ENCODE assay signal across 23 cellular contexts in the genomic region with DNA sequence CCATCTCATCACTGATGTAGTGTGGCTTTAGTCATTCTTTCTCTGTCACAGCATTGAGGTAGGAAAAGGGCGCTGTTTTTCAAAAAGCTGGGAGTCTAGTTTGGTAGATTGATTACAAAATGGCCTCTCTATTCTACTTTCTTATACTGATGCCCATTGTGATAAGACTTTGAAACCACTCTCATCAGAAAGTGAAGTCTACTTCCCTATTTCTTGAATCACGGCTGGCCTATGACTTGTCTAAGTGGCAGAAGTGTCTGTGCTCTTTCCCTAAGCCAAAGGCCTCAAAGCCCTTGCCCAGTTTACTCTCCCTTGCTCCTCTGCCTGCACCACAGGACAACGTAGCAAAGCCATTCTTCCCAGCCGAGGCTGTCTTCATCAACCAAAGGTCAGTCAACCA.
DNase-seq lines count a peak whose midpoint lies in the region; ATAC-seq and TF ChIP-seq lines count a peak whose summit lies in the region.
"Had no signal": no experiment of that assay in that cellular context is flagged by ENCODE, and none has a peak within 500 bp of the region (broad histone marks: within the 10 kb centered on the region; RNA-seq: fewer than 3 reads in every experiment).

No MANE protein-coding gene starts in this region.

- H3K9ac ChIP-seq in KMS-11: no peak overlapping the region

- ATAC-seq in GM18502 (IDR thresholded peaks at IDR 0.05; ENCODE audit: poor library complexity, unreplicated experiment): peak; percentile 65
- ATAC-seq in GM21528 (IDR thresholded peaks at IDR 0.05; ENCODE audit: low FRiP score, unreplicated experiment): peak; percentile 44
- peak; percentile 39 for ATAC-seq in memory B cell (ENCODE audit: low read depth)
- ATAC-seq: left lung; naive thymus-derived CD4-positive, alpha-beta T cell had no signal

- no peaks in the 10 kb centered on the region for H3K27me3 ChIP-seq in KMS-11 (ENCODE audit: insufficient read depth, low read depth)
- H3K27me3 ChIP-seq: MG63, ovary, SJSA1 had no signal

- peak overlapping the region; percentile 33; the same call in 1 of the 2 replicates for H3K27ac ChIP-seq in KMS-11
- H3K27ac ChIP-seq in substantia nigra (ENCODE audit: low read depth, low read length, poor library complexity, severe bottlenecking): no peak overlapping the region
- H3K27ac ChIP-seq: left lung, ovary, SJSA1 had no signal

- no peaks in the 10 kb centered on the region for H3K79me2 ChIP-seq in KMS-11 (ENCODE audit: insufficient read depth, low read depth)

- H3K4me1 ChIP-seq in KMS-11 (ENCODE audit: low read depth, poor library complexity, severe bottlenecking): peaks cover 34% of the 10 kb centered on the region
- H3K4me1 ChIP-seq: left lung, SJSA1 had no signal

- H3K36me3 Mint-ChIP-seq in memory B cell: no peaks in the 10 kb centered on the region
- H3K36me3 Mint-ChIP-seq: activated naive CD4-positive, alpha-beta T cell treated with anti-CD3 and anti-CD28 coated beads, Interleukin-2, amount 10 ng/mL, durations not matched to agents 7 days and 5 days had no signal

- no peaks in the 10 kb centered on the region for H4K20me1 ChIP-seq in KMS-11 (ENCODE audit: insufficient read depth)

- peak overlapping the region; percentile 45 for H3K4me2 ChIP-seq in KMS-11

- peaks cover 5% of the 10 kb centered on the region for H3K4me1 Mint-ChIP-seq in memory B cell

- DNase-seq in memory B cell (ENCODE audit: low spot score in 2 of 2) (no peak), substantia nigra (lab: John Stamatoyannopoulos, UW) (no peak), T1000 (lab: John Stamatoyannopoulos, UW) (no peak), cortex of kidney (lab: John Stamatoyannopoulos, UW) (no peak)
- DNase-seq: activated CD4-positive, alpha-beta T cell treated with anti-CD3 and anti-CD28 coated beads for 4 hours; activated naive CD4-positive, alpha-beta T cell treated with anti-CD3 and anti-CD28 coated beads, Interleukin-2, amount 10 ng/mL, durations not matched to agents 7 days and 5 days; amniotic stem cell; C1 segment of cervical spinal cord; Calu3; effector memory CD4-positive, alpha-beta T cell; erythroblast; H9; left lung; MG63; naive thymus-derived CD4-positive, alpha-beta T cell; NCI-H2171; NCI-H510A treated with DMSO at 0.1 percent for 48 hours; ovary had no signal

- no peaks in the 10 kb centered on the region for H3K9me3 Mint-ChIP-seq in memory B cell
- H3K9me3 Mint-ChIP-seq: activated T-helper 1 cell treated with anti-CD3 and anti-CD28 coated beads, Interleukin-12 subunit alpha, Interleukin-12 subunit beta, Interleukin-2, Interleukin-4 antibody, amounts not matched to agents 30 ng/mL and 10 ng/mL and 1 ng/mL, durations not matched to agents 14 hours and 24 hours and 36 hours had no signal

- H2AFZ ChIP-seq in KMS-11 (ENCODE audit: low read depth): no peak overlapping the region

- no peaks in the 10 kb centered on the region for H3K36me3 ChIP-seq in KMS-11 (ENCODE audit: insufficient read depth)
- H3K36me3 ChIP-seq: left lung, MG63, ovary, SJSA1 had no signal

- H3K4me3 Mint-ChIP-seq in memory B cell: no peak overlapping the region
- H3K4me3 Mint-ChIP-seq: activated naive CD4-positive, alpha-beta T cell treated with anti-CD3 and anti-CD28 coated beads, Interleukin-2, amount 10 ng/mL, durations not matched to agents 7 days and 5 days; activated T-helper 1 cell treated with anti-CD3 and anti-CD28 coated beads, Interleukin-12 subunit alpha, Interleukin-12 subunit beta, Interleukin-2, Interleukin-4 antibody, amounts not matched to agents 30 ng/mL and 10 ng/mL and 1 ng/mL, durations not matched to agents 14 hours and 24 hours and 36 hours; H9; naive thymus-derived CD4-positive, alpha-beta T cell had no signal

- no peak for TF ChIP-seq CTCF in KMS-11 (conservative IDR thresholded peaks at IDR 0.05; ENCODE audit: low read depth, low read length)

- H3K27me3 Mint-ChIP-seq in memory B cell: no peaks in the 10 kb centered on the region

- no peak overlapping the region for H3K27ac Mint-ChIP-seq in memory B cell
- H3K27ac Mint-ChIP-seq: activated naive CD4-positive, alpha-beta T cell treated with anti-CD3 and anti-CD28 coated beads, Interleukin-2, amount 10 ng/mL, durations not matched to agents 7 days and 5 days; activated T-helper 1 cell treated with anti-CD3 and anti-CD28 coated beads, Interleukin-12 subunit alpha, Interleukin-12 subunit beta, Interleukin-2, Interleukin-4 antibody, amounts not matched to agents 30 ng/mL and 10 ng/mL and 1 ng/mL, durations not matched to agents 14 hours and 24 hours and 36 hours; H9 had no signal

- no peak overlapping the region for H3K4me3 ChIP-seq in KMS-11 (IDR thresholded peaks at IDR 0.05; ENCODE audit: insufficient read depth, low read depth, low read length)
- H3K4me3 ChIP-seq: left lung, MG63, ovary, SJSA1 had no signal
